In the genomic region with DNA sequence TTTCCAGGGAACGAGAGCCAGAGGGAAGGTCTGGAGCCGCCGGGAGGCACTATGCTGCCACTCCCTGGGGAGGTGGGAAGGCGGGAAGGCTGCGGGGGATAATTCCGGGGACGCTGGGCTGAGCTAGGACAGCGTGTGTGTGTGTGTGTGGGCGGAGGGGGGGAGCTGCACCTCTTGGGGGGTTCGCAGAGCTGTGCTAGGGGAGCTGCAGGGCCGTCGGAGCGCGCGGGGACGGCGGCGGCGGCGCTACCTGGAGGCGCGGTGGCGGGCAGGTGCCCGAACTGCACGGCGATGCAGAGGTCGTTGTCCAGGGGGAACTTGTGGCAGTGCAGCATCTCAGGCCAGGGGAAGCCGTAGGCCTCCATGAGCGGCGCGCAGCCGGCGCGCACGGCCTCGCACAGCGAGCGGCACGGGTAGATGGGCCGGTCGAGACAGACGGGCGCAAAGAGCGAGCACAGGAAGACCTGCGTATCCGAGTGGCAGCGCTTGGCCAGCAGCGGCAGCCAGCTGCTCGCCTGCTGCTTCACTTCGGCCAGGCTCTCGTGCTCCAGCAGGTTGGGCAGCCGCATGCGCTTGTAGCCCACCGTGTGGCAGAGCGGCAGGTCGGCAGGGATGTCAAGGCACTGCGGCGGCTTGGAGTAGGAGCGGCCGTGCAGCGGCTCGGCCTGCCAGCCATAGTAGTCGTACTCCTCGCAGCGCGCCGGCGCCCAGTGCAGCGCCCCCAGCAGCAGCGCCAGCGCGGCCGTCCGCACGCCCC, we compare ENCODE assay signal across 8 cellular contexts. TPM values are rescaled to one million over a fixed set of nuclear protein-coding genes. Genes with fewer than 3 reads are reported as not detected.
DNase-seq lines count a peak whose midpoint lies in the region; ATAC-seq lines count a peak whose summit lies in the region.

No MANE protein-coding gene starts in this region.

- H3K4me3 Mint-ChIP-seq in activated T-cell treated with anti-CD3 and anti-CD28 coated beads, Interleukin-2, amount 50 U/mL, for 72 hours: peak overlapping the region; percentile 73 to 76

- DNase-seq in stimulated activated CD4-positive, alpha-beta T cell treated with anti-CD3 and anti-CD28 coated beads, Interleukin-15, amount 100 ng/mL, for 24 hours: peak; percentile 27
- no peak for DNase-seq in stimulated activated CD4-positive, alpha-beta T cell treated with anti-CD3 and anti-CD28 coated beads, Interleukin-4, amount 100 ng/mL, for 1 hour
- peak in 1 of 2 donors; percentile 28 for DNase-seq in activated T-cell treated with anti-CD3 and anti-CD28 coated beads, Interleukin-2, amount 50 U/mL, for 72 hours
- DNase-seq in stromal cell of bone marrow (ENCODE audit: low read depth) (peak; percentile 3), pons (ENCODE audit: low spot score) (no peak)

- no peaks in the 10 kb centered on the region for H3K9me3 Mint-ChIP-seq in activated T-cell treated with anti-CD3 and anti-CD28 coated beads, Interleukin-2, amount 50 U/mL, for 72 hours

- H3K4me3 ChIP-seq in iPS-11a (ENCODE audit: low read depth, low read length): peak overlapping the region; percentile 62

- H3K27me3 Mint-ChIP-seq in activated T-cell treated with anti-CD3 and anti-CD28 coated beads, Interleukin-2, amount 50 U/mL, for 72 hours (ENCODE audit: low read depth): peaks cover 35% of the 10 kb centered on the region

- no peaks in the 10 kb centered on the region for H3K36me3 Mint-ChIP-seq in activated T-cell treated with anti-CD3 and anti-CD28 coated beads, Interleukin-2, amount 50 U/mL, for 72 hours (ENCODE audit: insufficient read depth in 2 of 2)

- peak; percentile 52 to 56 for ATAC-seq in activated T-cell treated with anti-CD3 and anti-CD28 coated beads, Interleukin-2, amount 50 U/mL, for 72 hours (replicated peaks in 1 of 2)
- ATAC-seq in GM21576 (IDR thresholded peaks at IDR 0.05; ENCODE audit: unreplicated experiment) (no peak), HG02610 (IDR thresholded peaks at IDR 0.05; ENCODE audit: unreplicated experiment) (no peak)

- H3K27ac Mint-ChIP-seq in activated T-cell treated with anti-CD3 and anti-CD28 coated beads, Interleukin-2, amount 50 U/mL, for 72 hours: no peak overlapping the region

- peaks cover 13% of the 10 kb centered on the region for H3K4me1 Mint-ChIP-seq in activated T-cell treated with anti-CD3 and anti-CD28 coated beads, Interleukin-2, amount 50 U/mL, for 72 hours (ENCODE audit: low read depth)

RNA-seq across cellular contexts. Expression of a gene that starts 0.6 kb away (rescaled TPM):
- not detected for total RNA-seq in activated T-cell treated with anti-CD3 and anti-CD28 coated beads, Interleukin-2, amount 50 U/mL, for 72 hours

RNA-seq across cellular contexts. Expression of a gene that starts 34.3 kb away (rescaled TPM):
- total RNA-seq in activated T-cell treated with anti-CD3 and anti-CD28 coated beads, Interleukin-2, amount 50 U/mL, for 72 hours: 10 to 100 TPM; 33.7 to 40.0 TPM

RNA-seq across cellular contexts. Expression of a gene that starts 57.7 kb away (rescaled TPM):
- 1 to 10 TPM; 1.5 to 1.9 TPM for total RNA-seq in activated T-cell treated with anti-CD3 and anti-CD28 coated beads, Interleukin-2, amount 50 U/mL, for 72 hours

Comparison
In these comparisons a context has a peak if more than half of its experiments do, and no peak if none do; other contexts are left out.
1. DNase-seq: peak in stimulated activated CD4-positive, alpha-beta T cell treated with anti-CD3 and anti-CD28 coated beads, Interleukin-15, amount 100 ng/mL, for 24 hours (single experiment) and stromal cell of bone marrow (single experiment); none in stimulated activated CD4-positive, alpha-beta T cell treated with anti-CD3 and anti-CD28 coated beads, Interleukin-4, amount 100 ng/mL, for 1 hour (single experiment) and pons (single experiment).
2. ATAC-seq: peak in activated T-cell treated with anti-CD3 and anti-CD28 coated beads, Interleukin-2, amount 50 U/mL, for 72 hours (2 of 2); none in GM21576 (single experiment) and HG02610 (single experiment).